ENCODE assay signal across 11 cellular contexts in genomic region chrX:107542500-107542899, GRCh38.
DNase-seq lines count a peak whose midpoint lies in the region; ATAC-seq, FAIRE-seq and TF ChIP-seq lines count a peak whose summit lies in the region.
"Had no signal": no experiment of that assay in that cellular context is flagged by ENCODE, and none has a peak within 500 bp of the region (broad histone marks: within the 10 kb centered on the region; RNA-seq: fewer than 3 reads in every experiment).

No MANE protein-coding gene starts in this region.

- POLR2A ChIA-PET in endothelial cell of umbilical vein (lab: Charles Lee), result no interaction called here

- no peak for FAIRE-seq in endothelial cell of umbilical vein (lab: Jason Lieb, UNC)

- peak; percentile 29 for DNase-seq in NCI-H345 (lab: John Stamatoyannopoulos, UW)
- no peak for DNase-seq in NCI-H345 treated with DMSO at 0.1 percent for 48 hours (lab: John Stamatoyannopoulos, UW; ENCODE audit: unreplicated experiment)
- peak; percentile 74 for DNase-seq in NCI-H2081 treated with DMSO at 0.1 percent for 48 hours (lab: John Stamatoyannopoulos, UW)
- peak; percentile 4 for DNase-seq in endothelial cell of umbilical vein (ENCODE audit: low read depth, low spot score)
- DNase-seq in stimulated activated effector memory CD8-positive, alpha-beta T cell treated with anti-CD3 and anti-CD28 coated beads, Interleukin-12 subunit alpha, Interleukin-12 subunit beta, amount 100 ng/mL, for 72 hours (ENCODE audit: low spot score in 2 of 2), result no peak
- no peak for DNase-seq in left ventricle myocardium inferior
- no peak for DNase-seq in omental fat pad (ENCODE audit: low spot score)
- no peak for DNase-seq in activated naive CD8-positive, alpha-beta T cell treated with anti-CD3 and anti-CD28 coated beads, Interleukin-2, amount 50 U/mL, for 24 hours
- DNase-seq: tibial artery had no signal

- no peaks in the 10 kb centered on the region for H3K9me3 Mint-ChIP-seq in stimulated activated effector memory CD8-positive, alpha-beta T cell treated with anti-CD3 and anti-CD28 coated beads, Interleukin-12 subunit alpha, Interleukin-12 subunit beta, amount 100 ng/mL, for 72 hours
- no peaks in the 10 kb centered on the region for H3K9me3 Mint-ChIP-seq in activated naive CD8-positive, alpha-beta T cell treated with anti-CD3 and anti-CD28 coated beads, Interleukin-2, amount 50 U/mL, for 24 hours

- intact Hi-C loops in endothelial cell of umbilical vein (cut with micrococcal nuclease) (loop anchor here (1.0 kb wide), 1 partner anchor 235 kb away; the partner anchor contains the start of gene NCBP2L), left ventricle myocardium inferior (cut with micrococcal nuclease) (no loop called here)

- H3K27ac ChIP-seq in endothelial cell of umbilical vein (ENCODE audit: insufficient read depth, low read depth, low read length) (no peak overlapping the region), left ventricle myocardium inferior (replicated peaks) (no peak overlapping the region)
- H3K27ac ChIP-seq: BLaER1, parathyroid adenoma, tibial artery had no signal

- no peaks in the 10 kb centered on the region for H4K20me1 ChIP-seq in endothelial cell of umbilical vein (replicated peaks; ENCODE audit: control insufficient read depth, extremely low read depth, insufficient read depth, low read length)
- H4K20me1 ChIP-seq: BLaER1 had no signal

- TF ChIP-seq CTCF in endothelial cell of umbilical vein (IDR thresholded peaks at IDR 0.05; ENCODE audit: extremely low read depth in 1 of 2, insufficient read depth in 1 of 2, low read depth in 1 of 2, low read length in 2 of 2) (no peak), left ventricle myocardium inferior (IDR thresholded peaks at IDR 0.05; ENCODE audit: borderline replicate concordance) (no peak), omental fat pad (IDR thresholded peaks at IDR 0.05) (no peak)

- no peaks in the 10 kb centered on the region for H3K9me1 ChIP-seq in endothelial cell of umbilical vein (replicated peaks; ENCODE audit: control insufficient read depth, extremely low read depth, insufficient read depth, low read length)

- no peak for ATAC-seq in stimulated activated effector memory CD8-positive, alpha-beta T cell treated with anti-CD3 and anti-CD28 coated beads, Interleukin-12 subunit alpha, Interleukin-12 subunit beta, amount 100 ng/mL, for 72 hours
- ATAC-seq in omental fat pad (ENCODE audit: low FRiP score), result no peak
- no peak for ATAC-seq in activated naive CD8-positive, alpha-beta T cell treated with anti-CD3 and anti-CD28 coated beads, Interleukin-2, amount 50 U/mL, for 24 hours

- BruUV-seq in endothelial cell of umbilical vein (replicated peaks; lab: Mats Ljungman, UMichigan), result no TSS peak

- H3K4me3 ChIP-seq in endothelial cell of umbilical vein (replicated peaks in 1 of 3; ENCODE audit: insufficient read depth in 1 of 3, low read depth in 1 of 3, low read length in 3 of 3), result no peak overlapping the region
- H3K4me3 ChIP-seq in left ventricle myocardium inferior, result no peak overlapping the region
- H3K4me3 ChIP-seq: BLaER1, tibial artery had no signal

- dilution Hi-C loops in endothelial cell of umbilical vein (cut with MboI; ENCODE audit: extremely low pct_ligation_motif_present, low sequenced_read_pairs), result no loop called here

- H3K27me3 Mint-ChIP-seq in activated naive CD8-positive, alpha-beta T cell treated with anti-CD3 and anti-CD28 coated beads, Interleukin-2, amount 50 U/mL, for 24 hours, result peaks cover 1% of the 10 kb centered on the region

- H3K4me3 Mint-ChIP-seq in stimulated activated effector memory CD8-positive, alpha-beta T cell treated with anti-CD3 and anti-CD28 coated beads, Interleukin-12 subunit alpha, Interleukin-12 subunit beta, amount 100 ng/mL, for 72 hours, result no peak overlapping the region
- no peak overlapping the region for H3K4me3 Mint-ChIP-seq in activated naive CD8-positive, alpha-beta T cell treated with anti-CD3 and anti-CD28 coated beads, Interleukin-2, amount 50 U/mL, for 24 hours

- CTCF ChIA-PET in endothelial cell of umbilical vein (lab: Charles Lee), result interaction anchor here (0.7 to 1.5 kb wide), 5 partner anchors 30 to 668 kb away, joined by 3 to 12 read pairs (median 4); partner anchors contain the start of genes MORC4, NCBP2L and PRPS1

- no peak overlapping the region for H2AFZ ChIP-seq in endothelial cell of umbilical vein (ENCODE audit: low read depth, low read length)
- H2AFZ ChIP-seq: parathyroid adenoma had no signal

- no peaks in the 10 kb centered on the region for H3K27me3 ChIP-seq in endothelial cell of umbilical vein (ENCODE audit: control insufficient read depth in 2 of 2, insufficient read depth in 2 of 2, low read length in 2 of 2)
- H3K27me3 ChIP-seq in left ventricle myocardium inferior (ENCODE audit: low read depth), result no peaks in the 10 kb centered on the region
- H3K27me3 ChIP-seq: tibial artery had no signal

- H3K79me2 ChIP-seq in endothelial cell of umbilical vein (ENCODE audit: control insufficient read depth, insufficient read depth, low read length), result no peaks in the 10 kb centered on the region
- H3K79me2 ChIP-seq: parathyroid adenoma had no signal

- no peak for TF ChIP-seq POLR2A in endothelial cell of umbilical vein (IDR thresholded peaks at IDR 0.05; ENCODE audit: low read depth, low read length)

- H3K27ac Mint-ChIP-seq in stimulated activated effector memory CD8-positive, alpha-beta T cell treated with anti-CD3 and anti-CD28 coated beads, Interleukin-12 subunit alpha, Interleukin-12 subunit beta, amount 100 ng/mL, for 72 hours, result peak overlapping the region; percentile 58
- no peak overlapping the region for H3K27ac Mint-ChIP-seq in activated naive CD8-positive, alpha-beta T cell treated with anti-CD3 and anti-CD28 coated beads, Interleukin-2, amount 50 U/mL, for 24 hours

- H3K4me2 ChIP-seq in endothelial cell of umbilical vein (ENCODE audit: insufficient read depth, low read length), result no peak overlapping the region
- H3K4me2 ChIP-seq: BLaER1 had no signal

- H3K9me3 ChIP-seq in endothelial cell of umbilical vein (replicated peaks; ENCODE audit: control insufficient read depth, insufficient read depth, low read length) (no peaks in the 10 kb centered on the region), left ventricle myocardium inferior (replicated peaks) (no peaks in the 10 kb centered on the region)
- H3K9me3 ChIP-seq: BLaER1, tibial artery had no signal

- H3K36me3 ChIP-seq in endothelial cell of umbilical vein (ENCODE audit: control insufficient read depth in 2 of 2, extremely low read depth in 1 of 2, insufficient read depth in 2 of 2, low read length in 2 of 2) (no peaks in the 10 kb centered on the region), left ventricle myocardium inferior (no peaks in the 10 kb centered on the region)
- H3K36me3 ChIP-seq: BLaER1, tibial artery had no signal

- H3K9ac ChIP-seq in endothelial cell of umbilical vein (replicated peaks; ENCODE audit: extremely low read depth, insufficient read depth, low read length), result no peak overlapping the region
- H3K9ac ChIP-seq: BLaER1, parathyroid adenoma had no signal

- H3K36me3 Mint-ChIP-seq in stimulated activated effector memory CD8-positive, alpha-beta T cell treated with anti-CD3 and anti-CD28 coated beads, Interleukin-12 subunit alpha, Interleukin-12 subunit beta, amount 100 ng/mL, for 72 hours, result no peaks in the 10 kb centered on the region
- no peaks in the 10 kb centered on the region for H3K36me3 Mint-ChIP-seq in activated naive CD8-positive, alpha-beta T cell treated with anti-CD3 and anti-CD28 coated beads, Interleukin-2, amount 50 U/mL, for 24 hours (ENCODE audit: low read depth)

- H3K4me1 ChIP-seq in endothelial cell of umbilical vein (ENCODE audit: control insufficient read depth, extremely low read depth, insufficient read depth, low read length) (no peaks in the 10 kb centered on the region), left ventricle myocardium inferior (no peaks in the 10 kb centered on the region)
- H3K4me1 ChIP-seq: BLaER1, parathyroid adenoma, tibial artery had no signal

- H3K4me1 Mint-ChIP-seq in stimulated activated effector memory CD8-positive, alpha-beta T cell treated with anti-CD3 and anti-CD28 coated beads, Interleukin-12 subunit alpha, Interleukin-12 subunit beta, amount 100 ng/mL, for 72 hours, result no peaks in the 10 kb centered on the region
- H3K4me1 Mint-ChIP-seq in activated naive CD8-positive, alpha-beta T cell treated with anti-CD3 and anti-CD28 coated beads, Interleukin-2, amount 50 U/mL, for 24 hours, result no peaks in the 10 kb centered on the region

TF ChIP-seq in endothelial cell of umbilical vein, 7 proteins besides CTCF, POLR2A, EP300 and RAD21:
- TF ChIP-seq POLR2AphosphoS5 (IDR thresholded peaks at IDR 0.05; ENCODE audit: insufficient read depth, low read depth, low read length) (no peak), FOS (IDR thresholded peaks at IDR 0.05; ENCODE audit: borderline replicate concordance, insufficient read depth, low read length) (no peak), MYC (IDR thresholded peaks at IDR 0.05; ENCODE audit: low read depth, low read length) (no peak), MAX (IDR thresholded peaks at IDR 0.05; ENCODE audit: insufficient read depth, insufficient read length) (no peak), EZH2 (IDR thresholded peaks at IDR 0.05; ENCODE audit: borderline replicate concordance, low read depth, low read length, severe bottlenecking) (no peak), GATA2 (IDR thresholded peaks at IDR 0.05; ENCODE audit: insufficient read depth, insufficient read length, low read depth, low read length) (no peak), JUN (IDR thresholded peaks at IDR 0.05; ENCODE audit: borderline replicate concordance, insufficient read depth, insufficient read length, low read depth) (no peak)

Comparison
In these comparisons a context has a peak if more than half of its experiments do, and no peak if none do; other contexts are left out.
1. DNase-seq: peak in NCI-H345 (single experiment), NCI-H2081 treated with DMSO at 0.1 percent for 48 hours (single experiment) and endothelial cell of umbilical vein (single experiment); none in NCI-H345 treated with DMSO at 0.1 percent for 48 hours (single experiment), stimulated activated effector memory CD8-positive, alpha-beta T cell treated with anti-CD3 and anti-CD28 coated beads, Interleukin-12 subunit alpha, Interleukin-12 subunit beta, amount 100 ng/mL, for 72 hours (0 of 2), left ventricle myocardium inferior (single experiment), omental fat pad (single experiment) and activated naive CD8-positive, alpha-beta T cell treated with anti-CD3 and anti-CD28 coated beads, Interleukin-2, amount 50 U/mL, for 24 hours (single experiment).